ENCODE assay signal across 1 cellular context in the genomic region with DNA sequence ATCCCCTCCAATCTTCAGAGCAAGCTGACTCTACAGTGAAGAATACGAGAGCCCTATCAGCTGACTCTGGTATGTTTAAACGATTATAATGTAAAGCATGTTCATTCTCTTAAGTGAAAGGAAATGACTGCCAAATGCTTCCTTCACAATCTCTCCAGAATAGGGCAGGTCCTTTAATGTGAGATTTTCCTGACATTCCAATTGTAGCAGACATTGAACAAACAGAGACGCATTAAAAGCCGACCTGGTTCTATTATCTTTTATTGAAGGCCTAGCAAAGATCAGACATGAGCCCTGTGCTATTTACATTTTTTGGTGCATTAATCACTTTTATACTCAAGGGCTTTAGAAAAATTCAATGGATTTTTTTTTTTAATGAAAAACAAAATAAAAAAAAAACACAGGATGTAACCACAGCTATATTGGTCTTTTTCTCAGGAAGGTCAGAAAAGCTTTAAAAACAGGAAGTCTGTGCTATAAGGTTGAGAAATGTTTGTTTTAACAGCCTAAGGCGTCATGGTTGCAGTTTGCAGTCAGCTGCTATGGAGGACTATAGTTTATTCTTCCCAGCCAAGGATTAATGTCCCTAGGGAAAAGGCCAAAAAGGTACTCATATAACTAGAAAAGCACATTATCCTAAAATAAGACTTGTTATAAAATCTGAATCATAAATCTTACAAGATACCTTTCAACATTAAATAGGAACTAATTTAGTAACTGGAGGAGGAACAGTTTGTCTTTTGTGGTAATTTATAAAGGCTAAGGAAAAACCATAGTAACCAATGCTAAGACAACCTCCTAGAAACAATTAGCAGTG.
TF ChIP-seq lines count a peak whose summit lies in the region.

No MANE protein-coding gene starts in this region.

TF ChIP-seq in SK-N-SH, 30 proteins besides CTCF, POLR2A, EP300 and RAD21 (continued from another document):
- TF ChIP-seq, protein P1, sequence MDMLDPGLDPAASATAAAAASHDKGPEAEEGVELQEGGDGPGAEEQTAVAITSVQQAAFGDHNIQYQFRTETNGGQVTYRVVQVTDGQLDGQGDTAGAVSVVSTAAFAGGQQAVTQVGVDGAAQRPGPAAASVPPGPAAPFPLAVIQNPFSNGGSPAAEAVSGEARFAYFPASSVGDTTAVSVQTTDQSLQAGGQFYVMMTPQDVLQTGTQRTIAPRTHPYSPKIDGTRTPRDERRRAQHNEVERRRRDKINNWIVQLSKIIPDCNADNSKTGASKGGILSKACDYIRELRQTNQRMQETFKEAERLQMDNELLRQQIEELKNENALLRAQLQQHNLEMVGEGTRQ (IDR thresholded peaks at IDR 0.05; ENCODE audit: borderline replicate concordance, low read depth, low read length): no peak
